ENCODE assay signal across 8 cellular contexts in genomic region chr1:153977250-153978240, GRCh38. TPM values are rescaled to one million over a fixed set of nuclear protein-coding genes. Genes with fewer than 3 reads are reported as not detected.
DNase-seq lines count a peak whose midpoint lies in the region; ATAC-seq and TF ChIP-seq lines count a peak whose summit lies in the region.

Gene JTB (minus strand): TSS chr1:153977674. CDS start chr1:153977252, 422 bp downstream.

- DNase-seq in EL, result peak; percentile 82
- peak; percentile 89 for DNase-seq in NCI-H1092 (lab: John Stamatoyannopoulos, UW)
- peak; percentile 87 for DNase-seq in SKM-1 treated with dmso at 0.1 percent for 144 hours (lab: John Stamatoyannopoulos, UW; ENCODE audit: unreplicated experiment)
- DNase-seq in activated naive CD4-positive, alpha-beta T cell treated with anti-CD3 and anti-CD28 coated beads, Interleukin-2, amount 50 U/mL, for 72 hours (ENCODE audit: low spot score in 2 of 2), result peak; percentile 74 to 78
- peak; percentile 76 for DNase-seq in glomerular visceral epithelial cell (ENCODE audit: extremely low spot score)
- peak; percentile 96 for DNase-seq in osteoblast (ENCODE audit: insufficient read length, low spot score, missing footprints)

- CTCF ChIA-PET in HEK293 (lab: Yijun Ruan, JAX), result interaction anchor here (0.6 to 3.8 kb wide), 9 partner anchors 9 to 181 kb away, joined by 3 to 29 read pairs (median 5); partner anchors contain the start of genes CREB3L4 and RAB13

- POLR2A ChIA-PET in HEK293 (lab: Yijun Ruan, JAX), result interaction anchor here (0.8 to 5.3 kb wide), 21 partner anchors 10 to 428 kb away, joined by 3 to 137 read pairs (median 4); partner anchors contain the start of genes CREB3L4, CRTC2, DENND4B and GATAD2B

- H3K27me3 ChIP-seq in osteoblast (ENCODE audit: insufficient read depth, low read length), result no peaks in the 10 kb centered on the region
- H3K27me3 ChIP-seq in thymus (ENCODE audit: control insufficient read depth, insufficient read depth), result no peaks in the 10 kb centered on the region

- H3K9me3 Mint-ChIP-seq in activated naive CD4-positive, alpha-beta T cell treated with anti-CD3 and anti-CD28 coated beads, Interleukin-2, amount 50 U/mL, for 72 hours, result no peaks in the 10 kb centered on the region

- H3K4me2 ChIP-seq in osteoblast (ENCODE audit: insufficient read depth, low read length), result peak within 1 kb of the TSS; percentile 99

- peak within 1 kb of the TSS; percentile 97 for H2AFZ ChIP-seq in osteoblast (ENCODE audit: low read length)

- peak; percentile 6; the same call in 1 of the 2 replicates for TF ChIP-seq CTCF in HEK293 (tag by site-specific recombination; IDR thresholded peaks at IDR 0.05)
- no peak for TF ChIP-seq CTCF in osteoblast (IDR thresholded peaks at IDR 0.05; ENCODE audit: extremely low read depth, low read depth, low read length)

- under 1% methylated on average over 75 of the region's 75 CpGs for WGBS in thymus

- H3K79me2 ChIP-seq in osteoblast (ENCODE audit: insufficient read depth, low read length), result peaks cover 26% of the 10 kb centered on the region

- peak within 1 kb of the TSS; percentile 90 for H3K4me3 ChIP-seq in HEK293 (ENCODE audit: low read depth, low read length)
- H3K4me3 ChIP-seq in osteoblast (ENCODE audit: insufficient read depth, low read length), result peak within 1 kb of the TSS; percentile 97
- peak within 1 kb of the TSS; percentile 98 for H3K4me3 ChIP-seq in thymus (ENCODE audit: low read length)

- H3K9me3 ChIP-seq in HEK293 (ENCODE audit: control insufficient read depth, insufficient read depth, low read depth, low read length), result no peaks in the 10 kb centered on the region
- H3K9me3 ChIP-seq in osteoblast (ENCODE audit: low read depth, low read length), result no peaks in the 10 kb centered on the region
- peaks cover 1% of the 10 kb centered on the region for H3K9me3 ChIP-seq in thymus (ENCODE audit: control insufficient read depth)

- H3K36me3 ChIP-seq in HEK293 (ENCODE audit: control insufficient read depth in 2 of 2, insufficient read depth in 1 of 2, low read length in 2 of 2), result peaks cover 11 to 56% of the 10 kb centered on the region in 2 experiments
- peaks cover 58% of the 10 kb centered on the region for H3K36me3 ChIP-seq in osteoblast (ENCODE audit: insufficient read depth, low read length)
- H3K36me3 ChIP-seq in thymus (ENCODE audit: control insufficient read depth, insufficient read depth), result peaks cover 33% of the 10 kb centered on the region

- no peaks in the 10 kb centered on the region for H4K20me1 ChIP-seq in osteoblast (ENCODE audit: insufficient read depth, low read length)

- peak within 1 kb of the TSS; percentile 88 for H3K27ac ChIP-seq in HEK293 (ENCODE audit: extremely low read depth, low read depth, low read length)
- peak within 1 kb of the TSS; percentile 70 for H3K27ac ChIP-seq in osteoblast (ENCODE audit: low read depth, low read length)
- H3K27ac ChIP-seq in thymus (ENCODE audit: low read depth), result peak within 1 kb of the TSS; percentile 92

- no peaks in the 10 kb centered on the region for H3K4me1 ChIP-seq in HEK293 (ENCODE audit: control insufficient read depth, insufficient read depth, low read length)
- H3K4me1 ChIP-seq in osteoblast (ENCODE audit: insufficient read depth, low read length), result peaks cover 25% of the 10 kb centered on the region
- peaks cover 6% of the 10 kb centered on the region for H3K4me1 ChIP-seq in thymus (ENCODE audit: control insufficient read depth, insufficient read depth, low read length)

- H3K36me3 Mint-ChIP-seq in activated naive CD4-positive, alpha-beta T cell treated with anti-CD3 and anti-CD28 coated beads, Interleukin-2, amount 50 U/mL, for 72 hours, result peaks cover 19 to 30% of the 10 kb centered on the region in 2 donors

- peak; percentile 86 to 97 for ATAC-seq in activated naive CD4-positive, alpha-beta T cell treated with anti-CD3 and anti-CD28 coated beads, Interleukin-2, amount 50 U/mL, for 72 hours

- peak within 1 kb of the TSS; percentile 93 to 95 for H3K27ac Mint-ChIP-seq in activated naive CD4-positive, alpha-beta T cell treated with anti-CD3 and anti-CD28 coated beads, Interleukin-2, amount 50 U/mL, for 72 hours

TF ChIP-seq in HEK293, 187 proteins besides CTCF, POLR2A, EP300 and RAD21 (continues in another document):
- TF ChIP-seq ZBTB17 (tag by site-specific recombination; IDR thresholded peaks at IDR 0.05) (peak; percentile 99), ZXDB (tag by site-specific recombination; IDR thresholded peaks at IDR 0.05) (peak; percentile 95), GLIS1 (tag by site-specific recombination; IDR thresholded peaks at IDR 0.05) (no peak; the same call in 1 of the 2 replicates), PATZ1 (tag by site-specific recombination; IDR thresholded peaks at IDR 0.05) (peak; percentile 78), GLI4 (tag by site-specific recombination; IDR thresholded peaks at IDR 0.05) (0 out of 2 replicates have a peak, but pooled peaks have one; percentile 10), ZNF629 (tag by site-specific recombination; IDR thresholded peaks at IDR 0.05) (peak; percentile 51; the same call in 1 of the 2 replicates), ZBTB8A (tag by site-specific recombination; IDR thresholded peaks at IDR 0.05) (peak; percentile 95), YY1 (tag by site-specific recombination; IDR thresholded peaks at IDR 0.05) (peak; percentile 85), ZNF623 (tag by site-specific recombination; IDR thresholded peaks at IDR 0.05) (peak; percentile 62), ZBTB48 (tag by site-specific recombination; IDR thresholded peaks at IDR 0.05) (peak; percentile 100), ZNF2 (tag by site-specific recombination; IDR thresholded peaks at IDR 0.05) (peak; percentile 88; the same call in 1 of the 2 replicates), ZNF280D (tag by site-specific recombination; IDR thresholded peaks at IDR 0.05) (no peak), SP3 (tag by site-specific recombination; IDR thresholded peaks at IDR 0.05) (peak; percentile 45), ZBTB20 (tag by site-specific recombination; IDR thresholded peaks at IDR 0.05) (peak; percentile 95), SP2 (tag by site-specific recombination; IDR thresholded peaks at IDR 0.05) (peak; percentile 46), ZFP69B (tag by site-specific recombination; IDR thresholded peaks at IDR 0.05) (0 out of 2 replicates have a peak, but pooled peaks have one; percentile 12), HOXD13 (CRISPR knock-in tag; IDR thresholded peaks at IDR 0.05; ENCODE audit: borderline replicate concordance) (no peak), ZNF341 (tag by site-specific recombination; IDR thresholded peaks at IDR 0.05; ENCODE audit: low read depth) (peak; percentile 61), ZNF660 (tag by site-specific recombination; IDR thresholded peaks at IDR 0.05) (no peak; the same call in none of the 2 replicates), ZNF174 (tag by site-specific recombination; IDR thresholded peaks at IDR 0.05) (no peak), ZFHX2 (tag by site-specific recombination; conservative IDR thresholded peaks at IDR 0.05) (peak; percentile 75), ZNF791 (tag by site-specific recombination; IDR thresholded peaks at IDR 0.05) (no peak), ZFP37 (tag by site-specific recombination; IDR thresholded peaks at IDR 0.05) (0 out of 2 replicates have a peak, but pooled peaks have one; percentile 60)

RNA-seq across cellular contexts. Expression of gene JTB, which starts in this region (rescaled TPM):
- total RNA-seq in activated naive CD4-positive, alpha-beta T cell treated with anti-CD3 and anti-CD28 coated beads, Interleukin-2, amount 50 U/mL, for 72 hours, result 100 to 1,000 TPM in 1 of 2 donors, 10 to 100 TPM in 1; 51.0 to 130 TPM
- total RNA-seq in osteoblast, result 146 and 162 TPM in 2 replicates
- polyA plus RNA-seq in thymus, result 180 TPM

Comparison
In these comparisons a context has a peak if more than half of its experiments do, and no peak if none do; other contexts are left out.
1. Peak in every context shown above with its lines: DNase-seq, ATAC-seq, H3K4me3 ChIP-seq and H3K27ac ChIP-seq.